8 cellular contexts compared by ENCODE assay signal in genomic region chr6:129671442-129672344, GRCh38. TPM values are rescaled to one million over a fixed set of nuclear protein-coding genes. Genes with fewer than 3 reads are reported as not detected.
DNase-seq lines count a peak whose midpoint lies in the region; ATAC-seq and TF ChIP-seq lines count a peak whose summit lies in the region.

No MANE protein-coding gene starts in this region.

- H3K4me3 ChIP-seq in HCT116 (replicated peaks in 1 of 2; ENCODE audit: low read depth in 1 of 2, low read length in 2 of 2), result peak overlapping the region in 1 of 2 experiments; percentile 42; a peak in 2 of 4 replicates
- no peak overlapping the region for H3K4me3 ChIP-seq in right cardiac atrium (ENCODE audit: low read length)
- H3K4me3 ChIP-seq in foreskin fibroblast (ENCODE audit: low read depth in 1 of 2, low read length in 2 of 2), result no peak overlapping the region

- RAD21 ChIA-PET in HCT116 (lab: Charles Lee; ENCODE audit: low non-redundant PET in 1 of 2, low total read pairs in 2 of 2, uncharacterized antibody in 2 of 2, unreplicated experiment in 2 of 2), result no interaction called here

- peak overlapping the region; percentile 66 for H3K9ac ChIP-seq in HCT116 (ENCODE audit: low read length)

- peaks cover 88 to 91% of the 10 kb centered on the region in 2 experiments for H3K4me1 ChIP-seq in HCT116 (ENCODE audit: control insufficient read depth in 1 of 2, insufficient read depth in 2 of 2, low read length in 2 of 2)
- H3K4me1 ChIP-seq in right cardiac atrium (ENCODE audit: control insufficient read depth, insufficient read depth, low read length), result peaks cover 4% of the 10 kb centered on the region

- DNase-seq in HCT116 (ENCODE audit: low read depth, low spot score) (no peak), NAMALWA (ENCODE audit: low spot score) (peak; percentile 57), right cardiac atrium (peak in 1 of 3 donors; percentile 47), HuH-7 (ENCODE audit: low spot score) (no peak), foreskin fibroblast (no peak)
- DNase-seq in activated T-cell treated with anti-CD3 and anti-CD28 coated beads, Interleukin-2, amount 50 U/mL, for 24 hours, result peak; percentile 67
- peak; percentile 63 for DNase-seq in stimulated activated CD4-positive, alpha-beta T cell treated with anti-CD3 and anti-CD28 coated beads, Interleukin-4, amount 100 ng/mL, for 1 hour

- POLR2A ChIA-PET in HCT116 (lab: Charles Lee), result interaction anchor here (0.7 to 1.8 kb wide), 7 partner anchors 10 to 78 kb away, joined by 3 to 7 read pairs (median 3); no protein-coding TSS in a partner anchor

- intact Hi-C loops in HCT116 (cut with micrococcal nuclease) (loop anchor here (1.0 to 2.0 kb wide), 2 partner anchors 59 to 77 kb away; no protein-coding TSS in a partner anchor), right cardiac atrium (cut with DNase I) (no loop called here)

- no peaks in the 10 kb centered on the region for H4K20me1 ChIP-seq in HCT116 (ENCODE audit: insufficient read depth)

- peak overlapping the region; percentile 65 for H3K4me3 Mint-ChIP-seq in activated T-cell treated with anti-CD3 and anti-CD28 coated beads, Interleukin-2, amount 50 U/mL, for 24 hours

- peaks cover 75% of the 10 kb centered on the region for H3K79me2 ChIP-seq in HCT116 (ENCODE audit: insufficient read depth, low read length)

- no peak for TF ChIP-seq POLR2A in HCT116 (IDR thresholded peaks at IDR 0.05; ENCODE audit: borderline replicate concordance, extremely low read depth, insufficient read depth, insufficient read length)

- no peaks in the 10 kb centered on the region for H3K9me3 ChIP-seq in HCT116 (ENCODE audit: control insufficient read depth in 1 of 2, insufficient read depth in 1 of 2, low read depth in 1 of 2, low read length in 2 of 2)
- no peaks in the 10 kb centered on the region for H3K9me3 ChIP-seq in right cardiac atrium (ENCODE audit: control insufficient read depth, low read length)

- 75% methylated on average over 10 of the region's 10 CpGs for WGBS in right cardiac atrium

- ATAC-seq in HCT116 (peak; percentile 67), right cardiac atrium (peak; percentile 63 to 67)

- CTCF ChIA-PET in HCT116 (lab: Charles Lee), result interaction anchor here (0.6 to 2.7 kb wide), 4 partner anchors 22 to 170 kb away, joined by 3 to 11 read pairs (median 4); no protein-coding TSS in a partner anchor

- H3K27ac ChIP-seq in HCT116 (ENCODE audit: low read depth, low read length), result peak overlapping the region; percentile 97
- peak overlapping the region; percentile 9 for H3K27ac ChIP-seq in right cardiac atrium (ENCODE audit: low read length)

- H2AFZ ChIP-seq in HCT116 (ENCODE audit: low read depth, low read length, poor library complexity, severe bottlenecking), result no peak overlapping the region

- H3K36me3 ChIP-seq in HCT116 (ENCODE audit: control insufficient read depth in 1 of 2, insufficient read depth in 2 of 2, low read length in 2 of 2), result no peaks in the 10 kb centered on the region

- no peaks in the 10 kb centered on the region for H3K9me2 ChIP-seq in HCT116 (ENCODE audit: insufficient read depth)

- peak; percentile 53 for TF ChIP-seq RAD21 in HCT116 (IDR thresholded peaks at IDR 0.05; ENCODE audit: low read depth)

- H3K27me3 Mint-ChIP-seq in activated T-cell treated with anti-CD3 and anti-CD28 coated beads, Interleukin-2, amount 50 U/mL, for 24 hours, result no peaks in the 10 kb centered on the region

- peak overlapping the region; percentile 95 for H3K27ac Mint-ChIP-seq in activated T-cell treated with anti-CD3 and anti-CD28 coated beads, Interleukin-2, amount 50 U/mL, for 24 hours

- no TSS peak for BruUV-seq in HCT116 (replicated peaks; lab: Mats Ljungman, UMichigan)

- H3K27me3 ChIP-seq in HCT116 (ENCODE audit: insufficient read depth, low read length) (no peaks in the 10 kb centered on the region), right cardiac atrium (ENCODE audit: control insufficient read depth, insufficient read depth) (no peaks in the 10 kb centered on the region)

- peak overlapping the region; percentile 77 for H3K4me2 ChIP-seq in HCT116 (ENCODE audit: low read length)

- peaks cover 41% of the 10 kb centered on the region for H3K4me1 Mint-ChIP-seq in activated T-cell treated with anti-CD3 and anti-CD28 coated beads, Interleukin-2, amount 50 U/mL, for 24 hours (ENCODE audit: low read depth)

- H3K36me3 Mint-ChIP-seq in activated T-cell treated with anti-CD3 and anti-CD28 coated beads, Interleukin-2, amount 50 U/mL, for 24 hours (ENCODE audit: low read depth), result no peaks in the 10 kb centered on the region

- TF ChIP-seq CTCF in GM12873 (IDR thresholded peaks at IDR 0.05; ENCODE audit: insufficient read depth, low read depth, low read length, missing control alignments) (peak; percentile 58), HCT116 (IDR thresholded peaks at IDR 0.05 in 2 of 3, conservative IDR thresholded peaks at IDR 0.05 in 1 of 3; ENCODE audit: borderline replicate concordance in 1 of 3, insufficient read depth in 1 of 3, low read depth in 2 of 3, low read length in 2 of 3) (peak; percentile 24 to 58 (median 49); a peak in 4 of 6 replicates), foreskin fibroblast (IDR thresholded peaks at IDR 0.05; ENCODE audit: low read depth, low read length) (no peak)

- no peaks in the 10 kb centered on the region for H3K9me3 Mint-ChIP-seq in activated T-cell treated with anti-CD3 and anti-CD28 coated beads, Interleukin-2, amount 50 U/mL, for 24 hours

TF ChIP-seq in HCT116, 20 proteins besides CTCF, POLR2A, EP300 and RAD21 (continues in another document):
- TF ChIP-seq ELF1 (IDR thresholded peaks at IDR 0.05; ENCODE audit: borderline replicate concordance, low read depth) (no peak), CBX3 (IDR thresholded peaks at IDR 0.05; ENCODE audit: low read depth) (0 out of 2 replicates have a peak, but pooled peaks have one; percentile 19), EGR1 (IDR thresholded peaks at IDR 0.05; ENCODE audit: low read depth) (peak; percentile 72), TCF7L2 (IDR thresholded peaks at IDR 0.05; ENCODE audit: borderline replicate concordance, extremely low read depth, insufficient read depth, insufficient read length) (no peak), ATF3 (IDR thresholded peaks at IDR 0.05) (no peak), CEBPB (IDR thresholded peaks at IDR 0.05; ENCODE audit: low read depth) (peak; percentile 40; the same call in 1 of the 2 replicates), EZH2 (IDR thresholded peaks at IDR 0.05) (no peak), POLR2AphosphoS5 (IDR thresholded peaks at IDR 0.05; ENCODE audit: low read depth, low read length) (peak; percentile 49), YY1 (IDR thresholded peaks at IDR 0.05; ENCODE audit: extremely low read depth, insufficient replicate concordance, low read depth, low read length) (no peak), ZBTB33 (IDR thresholded peaks at IDR 0.05; ENCODE audit: extremely low read depth, insufficient replicate concordance, low read length) (no peak), SP1 (IDR thresholded peaks at IDR 0.05; ENCODE audit: low read depth) (no peak), MAX (IDR thresholded peaks at IDR 0.05) (no peak), REST (IDR thresholded peaks at IDR 0.05; ENCODE audit: low read depth) (no peak), ZNF274 (IDR thresholded peaks at IDR 0.05; ENCODE audit: low read depth, low read length) (no peak)

RNA-seq across cellular contexts. Expression of gene ARHGAP18, which starts 38.3 kb away (rescaled TPM):
- 70.3 TPM for total RNA-seq in HCT116 (2021; ENCODE audit: unreplicated experiment)
- 20.1 and 25.5 TPM in 2 replicates for polyA plus RNA-seq in HCT116 (2012)
- 1 to 10 TPM; 5.3 to 6.5 (median 5.8) TPM for total RNA-seq in right cardiac atrium
- polyA plus RNA-seq in right cardiac atrium, result 3.0 TPM

Comparison
In these comparisons a context has a peak if more than half of its experiments do, and no peak if none do; other contexts are left out.
1. DNase-seq: peak in NAMALWA (single experiment), activated T-cell treated with anti-CD3 and anti-CD28 coated beads, Interleukin-2, amount 50 U/mL, for 24 hours (single experiment) and stimulated activated CD4-positive, alpha-beta T cell treated with anti-CD3 and anti-CD28 coated beads, Interleukin-4, amount 100 ng/mL, for 1 hour (single experiment); none in HCT116 (single experiment), HuH-7 (single experiment) and foreskin fibroblast (0 of 2).